ENCODE assay signal across 8 cellular contexts in the genomic region with DNA sequence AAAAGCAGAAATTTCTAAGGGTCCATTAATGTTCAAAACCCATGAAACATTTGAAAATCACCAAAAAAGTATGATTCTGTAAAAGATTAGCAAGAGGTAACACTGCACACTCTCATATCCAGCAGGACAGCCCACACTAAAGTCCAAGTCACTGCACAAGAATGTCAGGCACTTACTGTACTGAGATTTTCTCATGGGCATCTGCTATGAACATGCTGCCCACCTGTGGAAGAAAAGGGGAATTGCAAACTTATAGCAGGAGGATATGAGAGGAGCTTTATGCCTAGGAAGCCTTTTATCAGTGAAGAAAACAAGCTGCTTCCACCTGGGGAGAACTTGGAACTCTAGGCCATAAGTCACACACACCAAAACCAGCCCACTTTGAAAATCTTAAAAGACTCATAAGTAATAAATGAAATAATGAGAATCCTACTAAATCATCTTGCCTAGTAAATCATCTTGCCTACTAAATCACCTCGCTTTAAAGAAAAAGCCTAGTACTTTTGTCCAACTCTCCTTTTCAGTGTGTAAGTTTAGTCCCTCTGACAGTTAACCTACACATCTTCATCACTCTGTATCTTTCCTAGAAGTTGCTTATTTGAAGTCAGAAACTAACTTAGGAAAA. TPM values are rescaled to one million over a fixed set of nuclear protein-coding genes. Genes with fewer than 3 reads are reported as not detected.
DNase-seq lines count a peak whose midpoint lies in the region; ATAC-seq, FAIRE-seq and TF ChIP-seq lines count a peak whose summit lies in the region.

No MANE protein-coding gene starts in this region.

- H3K36me3 Mint-ChIP-seq in T-cell (peaks cover 42% of the 10 kb centered on the region), chondrocyte (ENCODE audit: low read depth) (peaks cover 10% of the 10 kb centered on the region)
- peaks cover 47% of the 10 kb centered on the region for H3K36me3 Mint-ChIP-seq in stimulated activated effector memory CD8-positive, alpha-beta T cell treated with anti-CD3 and anti-CD28 coated beads, Interleukin-12 subunit alpha, Interleukin-12 subunit beta, amount 100 ng/mL, for 72 hours

- H3K4me1 Mint-ChIP-seq in T-cell = peaks cover 0 to 10% (median 0%) of the 10 kb centered on the region in 3 donors
- H3K4me1 Mint-ChIP-seq in chondrocyte (ENCODE audit: low read depth) = peaks cover 9% of the 10 kb centered on the region
- H3K4me1 Mint-ChIP-seq in stimulated activated effector memory CD8-positive, alpha-beta T cell treated with anti-CD3 and anti-CD28 coated beads, Interleukin-12 subunit alpha, Interleukin-12 subunit beta, amount 100 ng/mL, for 72 hours = no peaks in the 10 kb centered on the region

- peak; percentile 22 for DNase-seq in COLO668 (lab: John Stamatoyannopoulos, UW; ENCODE audit: unreplicated experiment)
- DNase-seq in GM19239 (ENCODE audit: insufficient read length, low spot score) = peak; percentile 48
- peak; percentile 17 for DNase-seq in NCI-H128 (lab: John Stamatoyannopoulos, UW; ENCODE audit: unreplicated experiment)
- peak in 27 of 34 experiments; percentile 1 to 40 (median 18) for DNase-seq in T-cell
- no peak for DNase-seq in chondrocyte (ENCODE audit: low spot score)
- peak; percentile 92 for DNase-seq in left kidney (ENCODE audit: low read depth, low spot score)
- peak; percentile 14 to 57 for DNase-seq in stimulated activated effector memory CD8-positive, alpha-beta T cell treated with anti-CD3 and anti-CD28 coated beads, Interleukin-12 subunit alpha, Interleukin-12 subunit beta, amount 100 ng/mL, for 72 hours (ENCODE audit: low spot score in 2 of 2)

- H3K4me3 Mint-ChIP-seq in T-cell (no peak overlapping the region), chondrocyte (ENCODE audit: unreplicated experiment) (no peak overlapping the region)
- no peak overlapping the region for H3K4me3 Mint-ChIP-seq in stimulated activated effector memory CD8-positive, alpha-beta T cell treated with anti-CD3 and anti-CD28 coated beads, Interleukin-12 subunit alpha, Interleukin-12 subunit beta, amount 100 ng/mL, for 72 hours

- no peak overlapping the region for H3K27ac Mint-ChIP-seq in T-cell
- H3K27ac Mint-ChIP-seq in chondrocyte (ENCODE audit: unreplicated experiment) = peak overlapping the region; percentile 79
- H3K27ac Mint-ChIP-seq in stimulated activated effector memory CD8-positive, alpha-beta T cell treated with anti-CD3 and anti-CD28 coated beads, Interleukin-12 subunit alpha, Interleukin-12 subunit beta, amount 100 ng/mL, for 72 hours = no peak overlapping the region

- CTCF ChIA-PET in T-cell (lab: Charles Lee) = interaction anchor here (0.6 to 5.8 kb wide), 26 partner anchors 8 to 1962 kb away, joined by 3 to 62 read pairs (median 4); partner anchors contain the start of genes ARMH3 (in 1 of the 2), KCNIP2 (in 1 of the 2) and OGA (in 1 of the 2)

- H3K9me3 Mint-ChIP-seq in T-cell (no peaks in the 10 kb centered on the region), chondrocyte (ENCODE audit: low read depth) (no peaks in the 10 kb centered on the region)
- no peaks in the 10 kb centered on the region for H3K9me3 Mint-ChIP-seq in stimulated activated effector memory CD8-positive, alpha-beta T cell treated with anti-CD3 and anti-CD28 coated beads, Interleukin-12 subunit alpha, Interleukin-12 subunit beta, amount 100 ng/mL, for 72 hours

- POLR2A ChIA-PET in T-cell (lab: Charles Lee) = interaction anchor here in 1 of 2 donors (0.5 kb wide), 1 partner anchor 157 kb away, joined by 3 read pairs; no protein-coding TSS in a partner anchor

- peak; percentile 99 for FAIRE-seq in GM19239 (lab: Jason Lieb, UNC)

- TF ChIP-seq CTCF in chondrocyte (IDR thresholded peaks at IDR 0.05) = peak; percentile 93

- ATAC-seq in T-cell (replicated peaks in 1 of 4) = peak; percentile 76 to 84 (median 79)
- ATAC-seq in stimulated activated effector memory CD8-positive, alpha-beta T cell treated with anti-CD3 and anti-CD28 coated beads, Interleukin-12 subunit alpha, Interleukin-12 subunit beta, amount 100 ng/mL, for 72 hours = peak; percentile 84
- ATAC-seq in GM19455 (IDR thresholded peaks at IDR 0.05; ENCODE audit: unreplicated experiment) = no peak

- no peaks in the 10 kb centered on the region for H3K27me3 Mint-ChIP-seq in T-cell
- H3K27me3 Mint-ChIP-seq in chondrocyte (ENCODE audit: low read depth) = no peaks in the 10 kb centered on the region

RNA-seq across cellular contexts. Expression of gene ARMH3, which starts 46.1 kb away (rescaled TPM):
- total RNA-seq in T-cell (10 to 100 TPM; 26.4 to 30.0 (median 27.2) TPM), chondrocyte (18.1 to 19.3 TPM (median 18.4 TPM) in 3 replicates)

RNA-seq across cellular contexts. Expression of gene HPS6, which starts 55.2 kb away (rescaled TPM):
- total RNA-seq in T-cell (10 to 100 TPM; 12.5 to 33.4 (median 26.7) TPM), chondrocyte (19.4 to 21.8 TPM (median 20.1 TPM) in 3 replicates)
